Comparison of ENCODE assay signal across 16 cellular contexts in the genomic region with DNA sequence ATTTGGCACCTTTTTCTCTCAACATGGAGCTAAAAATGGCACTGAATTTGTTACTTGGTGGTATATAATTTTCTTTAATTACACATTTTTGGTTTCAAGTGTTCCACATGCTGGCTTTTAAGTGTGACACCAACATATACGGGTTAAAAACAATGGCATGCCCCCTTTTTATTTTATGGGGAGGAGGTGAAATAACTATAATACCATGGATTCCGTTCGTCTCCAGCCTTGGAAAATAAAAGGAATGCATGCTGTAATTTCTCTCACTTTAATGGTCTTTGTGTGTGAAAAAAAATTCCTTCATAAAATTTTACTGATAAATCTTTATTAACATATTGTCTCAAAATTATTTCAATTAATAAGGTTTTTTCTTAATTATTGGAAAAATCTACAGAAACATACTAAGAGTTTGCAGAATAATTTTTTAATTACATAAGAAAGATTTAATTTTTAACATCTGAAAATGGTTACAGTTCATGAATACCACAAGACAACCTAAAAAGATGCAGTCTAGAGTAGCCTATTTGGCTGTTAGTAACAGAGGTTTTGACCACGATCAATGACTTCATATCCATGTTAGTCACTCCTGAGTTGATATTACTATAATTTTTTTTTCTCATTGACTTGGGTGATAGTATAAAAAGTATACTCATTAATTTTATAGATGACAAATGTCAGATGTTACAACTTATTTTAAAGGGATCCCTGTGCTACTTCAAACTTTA.
DNase-seq lines count a peak whose midpoint lies in the region; ATAC-seq and TF ChIP-seq lines count a peak whose summit lies in the region.
"Had no signal": no experiment of that assay in that cellular context is flagged by ENCODE, and none has a peak within 500 bp of the region (broad histone marks: within the 10 kb centered on the region; RNA-seq: fewer than 3 reads in every experiment).

No MANE protein-coding gene starts in this region.

- no peak for TF ChIP-seq RAD21 in IMR-90 (IDR thresholded peaks at IDR 0.05; ENCODE audit: low read length)

- peak overlapping the region; percentile 35; the same call in 1 of the 2 replicates for H2AK5ac ChIP-seq in IMR-90 (ENCODE audit: low read depth, low read length)

- peaks cover 5% of the 10 kb centered on the region for H3K4me1 ChIP-seq in IMR-90 (ENCODE audit: control insufficient read depth, insufficient read depth, low read length)
- H3K4me1 ChIP-seq: suprapubic skin had no signal

- H4K5ac ChIP-seq in IMR-90 (ENCODE audit: low read depth, low read length), result peak overlapping the region; percentile 56

- peak overlapping the region; percentile 67; the same call in 1 of the 2 replicates for H3K27ac ChIP-seq in IMR-90 (ENCODE audit: insufficient read depth, low read length)
- H3K27ac ChIP-seq: suprapubic skin had no signal

- no peak overlapping the region for H3K56ac ChIP-seq in IMR-90 (ENCODE audit: extremely low read depth, insufficient read depth, low read length)

- no peaks in the 10 kb centered on the region for H4K20me1 ChIP-seq in IMR-90 (ENCODE audit: insufficient read depth, low read length)

- no peak overlapping the region for H2AFZ ChIP-seq in IMR-90 (replicated peaks; ENCODE audit: low read length, poor library complexity)

- peaks cover 7% of the 10 kb centered on the region; the same call in 1 of the 2 replicates for H3K9me3 ChIP-seq in IMR-90 (ENCODE audit: control insufficient read depth, insufficient read depth, low read length)
- H3K9me3 ChIP-seq: suprapubic skin had no signal

- in situ Hi-C loops in IMR-90 (cut with MboI; ENCODE audit: low sequenced_read_pairs) (no loop called here), GM13977 (cut with MboI; ENCODE audit: low pct_unique_long_range_greater_than_20kb, low sequenced_read_pairs, unreplicated experiment) (no loop called here)

- H3K4me2 ChIP-seq in IMR-90 (ENCODE audit: low read depth, low read length), result peak overlapping the region; percentile 43; the same call in 1 of the 2 replicates

- no peak for TF ChIP-seq POLR2A in IMR-90 (IDR thresholded peaks at IDR 0.05; ENCODE audit: low read depth, low read length)

- CTCF ChIA-PET in IMR-90 (lab: Yijun Ruan, JAX), result no interaction called here

- POLR2A ChIA-PET in IMR-90 (lab: Charles Lee; ENCODE audit: unreplicated experiment), result no interaction called here

- peaks cover 2% of the 10 kb centered on the region; the same call in 1 of the 2 replicates for H3K9me1 ChIP-seq in IMR-90 (ENCODE audit: insufficient read depth, low read length)

- no peaks in the 10 kb centered on the region for H3K36me3 ChIP-seq in IMR-90 (ENCODE audit: control insufficient read depth, insufficient read depth, low read length)
- H3K36me3 ChIP-seq: suprapubic skin had no signal

- peak overlapping the region; percentile 98 for H2BK20ac ChIP-seq in IMR-90 (ENCODE audit: low read depth, low read length)

- no peak for ATAC-seq in IMR-90 (ENCODE audit: low read depth)
- ATAC-seq in GM18520 (IDR thresholded peaks at IDR 0.05; ENCODE audit: unreplicated experiment), result no peak
- ATAC-seq in HG03196 (IDR thresholded peaks at IDR 0.05; ENCODE audit: unreplicated experiment), result no peak

- H3K27me3 ChIP-seq in IMR-90 (ENCODE audit: control insufficient read depth, insufficient read depth, low read length), result no peaks in the 10 kb centered on the region
- H3K27me3 ChIP-seq: suprapubic skin had no signal

- peak overlapping the region; percentile 98 for H2BK120ac ChIP-seq in IMR-90 (ENCODE audit: low read depth, low read length)

- H4K8ac ChIP-seq in IMR-90 (ENCODE audit: low read depth in 2 of 2, low read length in 2 of 2), result peak overlapping the region; percentile 22 to 71

- H4K91ac ChIP-seq in IMR-90 (ENCODE audit: insufficient read depth, low read depth, low read length), result peak overlapping the region; percentile 95

- no CpG with 5 or more reads among the region's 4 CpGs for WGBS in IMR-90 (ENCODE audit: extremely low coverage in 2 of 2, insufficient read length in 1 of 2), 2 experiments

- DNase-seq in AG08395 (ENCODE audit: low spot score) (peak; percentile 16), IMR-90 (peak; percentile 80), cardiac fibroblast (ENCODE audit: low read depth in 2 of 2) (peak; percentile 2 to 22), myocyte (ENCODE audit: low read depth) (peak; percentile 23), GM13977 (ENCODE audit: low spot score) (no peak)
- DNase-seq in effector CD8-positive, alpha-beta T cell (lab: John Stamatoyannopoulos, UW), result no peak
- DNase-seq: activated CD4-positive, alpha-beta T cell treated with anti-CD3 and anti-CD28 coated beads for 48 hours; activated effector memory CD4-positive, alpha-beta T cell treated with anti-CD3 and anti-CD28 coated beads, Interleukin-2, amount 50 U/mL, for 16 hours; AML-193; DND-41; endodermal cell; NCI-H1092 treated with DMSO at 0.1 percent for 48 hours; NCI-H524 treated with DMSO at 0.1 percent for 48 hours had no signal

- H3K4ac ChIP-seq in IMR-90 (ENCODE audit: low read depth, low read length), result peak overlapping the region; percentile 96

- H3K23ac ChIP-seq in IMR-90 (ENCODE audit: low read depth, low read length), result peak overlapping the region; percentile 90

- peak overlapping the region; percentile 40 for H3K18ac ChIP-seq in IMR-90 (ENCODE audit: low read depth, low read length)

- intact Hi-C loops in IMR-90 (cut with micrococcal nuclease), result loop anchor here (5.0 kb wide), 1 partner anchor 82 kb away; no protein-coding TSS in a partner anchor

- no TSS peak for BruUV-seq in IMR-90 (replicated peaks; lab: Mats Ljungman, UMichigan)

- dilution Hi-C loops in IMR-90 (cut with HindIII; ENCODE audit: low sequenced_read_pairs, unreplicated experiment), result no loop called here

- H3K4me3 ChIP-seq in IMR-90 (ENCODE audit: insufficient read depth, low read depth, low read length), result no peak overlapping the region
- no peak overlapping the region for H3K4me3 ChIP-seq in cardiac fibroblast (replicated peaks in 1 of 2; ENCODE audit: low read depth in 2 of 2, low read length in 2 of 2)
- H3K4me3 ChIP-seq: suprapubic skin had no signal

- TF ChIP-seq CTCF in IMR-90 (conservative IDR thresholded peaks at IDR 0.05; ENCODE audit: low read depth, low read length), result no peak
- TF ChIP-seq CTCF in cardiac fibroblast (IDR thresholded peaks at IDR 0.05; ENCODE audit: low read depth, low read length), result no peak
- no peak for TF ChIP-seq CTCF in GM13977 (IDR thresholded peaks at IDR 0.05; ENCODE audit: extremely low read depth, insufficient read depth, missing control alignments)

- peak overlapping the region; percentile 98 for H2BK5ac ChIP-seq in IMR-90 (ENCODE audit: low read depth, low read length, poor library complexity, severe bottlenecking)

- H2AK9ac ChIP-seq in IMR-90 (replicated peaks; ENCODE audit: low read depth, low read length, poor library complexity), result peak overlapping the region; percentile 74

- H3K79me1 ChIP-seq in IMR-90 (ENCODE audit: low read depth in 1 of 2, low read length in 2 of 2), result peaks cover 0 to 13% of the 10 kb centered on the region in 2 experiments; a peak in 1 of 4 replicates

- H3K14ac ChIP-seq in IMR-90 (replicated peaks; ENCODE audit: low read depth, low read length), result peak overlapping the region; percentile 81

- H3K9ac ChIP-seq in IMR-90 (ENCODE audit: low read depth, low read length), result no peak overlapping the region

- peak overlapping the region; percentile 37; the same call in 2 of the 3 replicates for H2BK15ac ChIP-seq in IMR-90 (ENCODE audit: low read depth, low read length)

TF ChIP-seq in IMR-90, 13 proteins besides CTCF, POLR2A, EP300 and RAD21:
- TF ChIP-seq MXI1 (IDR thresholded peaks at IDR 0.05; ENCODE audit: borderline replicate concordance, low read depth, low read length) (no peak), BHLHE40 (IDR thresholded peaks at IDR 0.05; ENCODE audit: low read depth, low read length) (no peak)

Comparison
In these comparisons a context has a peak if more than half of its experiments do, and no peak if none do; other contexts are left out.
1. DNase-seq: peak in AG08395 (single experiment), IMR-90 (single experiment), cardiac fibroblast (2 of 2) and myocyte (single experiment); none in GM13977 (single experiment) and effector CD8-positive, alpha-beta T cell (single experiment).